ENCODE assay signal across 2 cellular contexts in the genomic region with DNA sequence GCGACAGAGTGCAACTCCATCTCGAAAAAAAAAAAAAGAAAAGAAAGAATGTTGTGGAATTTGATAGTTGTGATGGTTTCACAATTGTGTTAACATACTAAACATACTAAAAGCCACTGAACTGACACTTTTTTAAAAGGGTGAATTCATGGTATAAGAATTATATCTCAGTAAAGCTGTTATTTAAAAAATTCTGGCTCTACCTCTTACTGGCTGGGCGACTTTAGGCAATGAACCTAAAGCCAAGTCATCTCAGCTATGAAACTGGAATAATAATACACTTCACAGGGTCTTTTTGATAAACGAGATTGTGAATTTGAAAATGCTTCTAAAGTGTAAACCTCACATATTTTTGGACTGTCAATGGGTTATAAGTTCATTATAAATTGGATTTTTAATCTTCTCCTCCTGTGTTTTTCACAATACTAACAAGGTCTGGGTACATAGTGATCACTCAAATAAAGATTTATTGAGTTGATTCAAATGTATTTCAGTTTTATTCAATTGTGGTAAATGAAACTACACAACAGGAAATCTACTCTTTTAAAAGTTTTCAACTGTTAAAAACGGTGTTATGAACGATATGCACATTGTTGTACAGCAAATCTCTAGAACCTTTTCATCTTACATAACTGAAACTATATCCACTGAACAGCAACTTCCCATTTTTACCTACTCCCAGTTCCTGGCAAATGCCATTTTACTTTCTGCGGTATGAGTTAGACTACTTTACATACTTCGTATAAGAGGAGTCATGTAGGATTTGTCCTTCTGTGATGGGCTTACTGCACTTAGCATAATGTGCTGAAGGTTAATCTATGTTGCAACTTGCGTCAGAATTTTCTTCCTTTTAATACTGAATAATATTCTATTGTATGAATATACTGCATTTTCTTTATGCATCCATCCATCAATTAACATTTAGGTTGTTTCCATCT.
A peak's percentile ranks its signal among the peaks of the same experiment; 100 is the strongest.
TF ChIP-seq lines count a peak whose summit lies in the region.

No MANE protein-coding gene starts in this region.

TF ChIP-seq in GM12891, 5 proteins besides CTCF, POLR2A, EP300 and RAD21:
- TF ChIP-seq TAF1 (IDR thresholded peaks at IDR 0.05; ENCODE audit: low read depth, low read length): no peak
- TF ChIP-seq POU2F2 (IDR thresholded peaks at IDR 0.05; ENCODE audit: low read depth, low read length): no peak
- 0 out of 2 replicates have a peak, but pooled peaks have one; percentile 8 for TF ChIP-seq SPI1 (IDR thresholded peaks at IDR 0.05; ENCODE audit: low read depth, low read length)
- no peak for TF ChIP-seq POLR2AphosphoS5 (IDR thresholded peaks at IDR 0.05; ENCODE audit: low read depth, low read length)

TF ChIP-seq in GM12878, 131 proteins besides CTCF, POLR2A, EP300 and RAD21:
- TF ChIP-seq E2F8 (IDR thresholded peaks at IDR 0.05; ENCODE audit: low read depth, partially characterized antibody): no peak
